In the genomic region with DNA sequence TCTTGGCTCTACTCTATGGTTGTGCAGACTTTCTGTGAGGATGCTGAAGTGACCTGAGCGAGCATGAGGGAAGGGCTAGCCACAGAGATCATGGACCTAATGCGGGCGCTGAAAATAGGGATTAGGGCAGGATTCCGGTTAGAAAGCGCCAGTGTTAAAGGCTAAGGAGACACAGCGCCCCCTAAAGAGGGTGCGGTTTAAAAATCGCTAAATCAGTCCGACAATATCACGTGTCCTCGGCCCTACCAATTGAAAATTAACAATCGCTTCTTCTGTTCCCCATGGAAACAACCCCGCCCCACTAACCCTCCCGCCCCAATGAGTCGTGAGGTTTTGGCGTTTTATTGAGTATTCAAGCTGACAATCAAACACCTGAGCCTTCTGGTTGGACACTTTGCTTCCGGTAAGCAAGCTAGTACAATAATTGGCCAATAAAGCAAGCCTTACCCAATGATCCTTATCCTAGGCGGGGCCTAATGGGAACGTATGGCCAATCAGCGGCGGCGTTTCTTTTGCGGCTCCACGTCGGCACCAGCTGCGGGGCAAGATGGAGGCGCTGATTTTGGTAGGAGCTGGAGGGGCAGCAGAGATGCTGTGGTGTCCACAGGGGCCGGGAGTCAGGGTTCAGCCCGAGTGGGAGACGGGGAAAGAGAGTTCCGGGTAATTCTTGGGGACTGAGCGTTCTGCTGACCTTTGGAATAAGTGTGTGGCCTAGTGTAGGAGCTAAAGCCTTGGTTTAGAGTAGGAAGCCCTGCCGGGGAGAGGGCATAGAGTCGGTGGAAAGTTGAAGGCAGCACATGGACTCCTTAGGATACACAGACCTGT, we compare ENCODE assay signal across 8 cellular contexts. TPM values are rescaled to one million over a fixed set of nuclear protein-coding genes. Genes with fewer than 3 reads are reported as not detected.
DNase-seq lines count a peak whose midpoint lies in the region; ATAC-seq and TF ChIP-seq lines count a peak whose summit lies in the region.

A gene with protein sequence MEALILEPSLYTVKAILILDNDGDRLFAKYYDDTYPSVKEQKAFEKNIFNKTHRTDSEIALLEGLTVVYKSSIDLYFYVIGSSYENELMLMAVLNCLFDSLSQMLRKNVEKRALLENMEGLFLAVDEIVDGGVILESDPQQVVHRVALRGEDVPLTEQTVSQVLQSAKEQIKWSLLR (plus strand): TSS at position 515 of the 825 bp plus-strand sequence. CDS start 33 bp downstream, at position 548.

- H3K9me3 Mint-ChIP-seq in GM23338 (no peaks in the 10 kb centered on the region), naive B cell (no peaks in the 10 kb centered on the region)
- H3K9me3 Mint-ChIP-seq in activated T-helper 1 cell treated with anti-CD3 and anti-CD28 coated beads, Interleukin-12 subunit alpha, Interleukin-12 subunit beta, Interleukin-2, Interleukin-4 antibody, amounts not matched to agents 30 ng/mL and 10 ng/mL and 1 ng/mL, durations not matched to agents 14 hours and 24 hours and 36 hours, result no peaks in the 10 kb centered on the region
- H3K9me3 Mint-ChIP-seq in stimulated activated memory B cell treated with anti-CD40 and anti-IgM and Interleukin-4, amounts not matched to agents 10 μg/mL and 1 μg/mL and 100 μg/mL, for 72 hours, result no peaks in the 10 kb centered on the region

- H3K27ac ChIP-seq in GM23338 (ENCODE audit: low read depth), result peak within 1 kb of the TSS; percentile 0; the same call in 1 of the 2 replicates

- H3K27me3 Mint-ChIP-seq in GM23338 (ENCODE audit: insufficient read depth, low read depth, poor library complexity) (peaks cover 3% of the 10 kb centered on the region), naive B cell (no peaks in the 10 kb centered on the region)
- peaks cover 5% of the 10 kb centered on the region for H3K27me3 Mint-ChIP-seq in activated T-helper 1 cell treated with anti-CD3 and anti-CD28 coated beads, Interleukin-12 subunit alpha, Interleukin-12 subunit beta, Interleukin-2, Interleukin-4 antibody, amounts not matched to agents 30 ng/mL and 10 ng/mL and 1 ng/mL, durations not matched to agents 14 hours and 24 hours and 36 hours (ENCODE audit: insufficient read depth)
- no peaks in the 10 kb centered on the region for H3K27me3 Mint-ChIP-seq in stimulated activated memory B cell treated with anti-CD40 and anti-IgM and Interleukin-4, amounts not matched to agents 10 μg/mL and 1 μg/mL and 100 μg/mL, for 72 hours

- peaks cover 15% of the 10 kb centered on the region for H3K4me1 ChIP-seq in GM23338 (ENCODE audit: insufficient read depth)

- ATAC-seq in GM23338 (peak; percentile 95), naive B cell (ENCODE audit: low read depth in 2 of 2) (peak; percentile 94 to 96)
- ATAC-seq in stimulated activated memory B cell treated with anti-CD40 and anti-IgM and Interleukin-4, amounts not matched to agents 10 μg/mL and 1 μg/mL and 100 μg/mL, for 72 hours, result peak; percentile 100

- no peaks in the 10 kb centered on the region for H3K27me3 ChIP-seq in GM23338 (ENCODE audit: insufficient read depth)

- peaks cover 19% of the 10 kb centered on the region for H3K4me1 Mint-ChIP-seq in GM23338
- peaks cover 33% of the 10 kb centered on the region for H3K4me1 Mint-ChIP-seq in activated T-helper 1 cell treated with anti-CD3 and anti-CD28 coated beads, Interleukin-12 subunit alpha, Interleukin-12 subunit beta, Interleukin-2, Interleukin-4 antibody, amounts not matched to agents 30 ng/mL and 10 ng/mL and 1 ng/mL, durations not matched to agents 14 hours and 24 hours and 36 hours (ENCODE audit: low read depth)
- H3K4me1 Mint-ChIP-seq in naive B cell, result peaks cover 19 to 32% (median 24%) of the 10 kb centered on the region in 3 donors
- peaks cover 36% of the 10 kb centered on the region for H3K4me1 Mint-ChIP-seq in stimulated activated memory B cell treated with anti-CD40 and anti-IgM and Interleukin-4, amounts not matched to agents 10 μg/mL and 1 μg/mL and 100 μg/mL, for 72 hours

- H3K36me3 Mint-ChIP-seq in GM23338 (ENCODE audit: low read depth), result no peaks in the 10 kb centered on the region
- H3K36me3 Mint-ChIP-seq in activated T-helper 1 cell treated with anti-CD3 and anti-CD28 coated beads, Interleukin-12 subunit alpha, Interleukin-12 subunit beta, Interleukin-2, Interleukin-4 antibody, amounts not matched to agents 30 ng/mL and 10 ng/mL and 1 ng/mL, durations not matched to agents 14 hours and 24 hours and 36 hours (ENCODE audit: low read depth), result peaks cover 5% of the 10 kb centered on the region
- no peaks in the 10 kb centered on the region for H3K36me3 Mint-ChIP-seq in naive B cell
- H3K36me3 Mint-ChIP-seq in stimulated activated memory B cell treated with anti-CD40 and anti-IgM and Interleukin-4, amounts not matched to agents 10 μg/mL and 1 μg/mL and 100 μg/mL, for 72 hours, result no peaks in the 10 kb centered on the region

- H3F3A ChIP-seq in GM23338 (replicated peaks; ENCODE audit: low read depth), result no peaks in the 10 kb centered on the region; the same call in none of the 2 replicates

- H3K79me2 ChIP-seq in GM23338 (replicated peaks; ENCODE audit: insufficient read depth), result peaks cover 7% of the 10 kb centered on the region

- no peaks in the 10 kb centered on the region for H3K9me2 ChIP-seq in GM23338 (ENCODE audit: insufficient read depth)

- H3K4me3 ChIP-seq in GM23338, result peak within 1 kb of the TSS; percentile 53

- intact Hi-C loops in activated T-helper 1 cell treated with anti-CD3 and anti-CD28 coated beads, Interleukin-12 subunit alpha, Interleukin-12 subunit beta, Interleukin-2, Interleukin-4 antibody, amounts not matched to agents 30 ng/mL and 10 ng/mL and 1 ng/mL, durations not matched to agents 14 hours and 24 hours and 36 hours (cut with micrococcal nuclease), result loop anchor here (1.0 to 2.0 kb wide), 8 partner anchors 8 to 172 kb away; a partner anchor contains a TSS

- peak within 1 kb of the TSS; percentile 74 for H3K4me2 ChIP-seq in GM23338

- peak within 1 kb of the TSS; percentile 100 for H3K4me3 Mint-ChIP-seq in GM23338
- peak within 1 kb of the TSS; percentile 99 for H3K4me3 Mint-ChIP-seq in activated T-helper 1 cell treated with anti-CD3 and anti-CD28 coated beads, Interleukin-12 subunit alpha, Interleukin-12 subunit beta, Interleukin-2, Interleukin-4 antibody, amounts not matched to agents 30 ng/mL and 10 ng/mL and 1 ng/mL, durations not matched to agents 14 hours and 24 hours and 36 hours
- peak within 1 kb of the TSS; percentile 94 to 100 (median 98) for H3K4me3 Mint-ChIP-seq in naive B cell
- H3K4me3 Mint-ChIP-seq in stimulated activated memory B cell treated with anti-CD40 and anti-IgM and Interleukin-4, amounts not matched to agents 10 μg/mL and 1 μg/mL and 100 μg/mL, for 72 hours, result peak within 1 kb of the TSS; percentile 88

- H3K36me3 ChIP-seq in GM23338 (ENCODE audit: insufficient read depth), result no peaks in the 10 kb centered on the region

- H2AFZ ChIP-seq in GM23338, result peak within 1 kb of the TSS; percentile 39

- peak; percentile 77 to 92 for TF ChIP-seq CTCF in GM23338 (conservative IDR thresholded peaks at IDR 0.05; ENCODE audit: low read depth in 2 of 2)

- H3K27ac Mint-ChIP-seq in GM23338 (peak within 1 kb of the TSS; percentile 97), naive B cell (peak within 1 kb of the TSS; percentile 97 to 99 (median 98))
- peak within 1 kb of the TSS; percentile 86 for H3K27ac Mint-ChIP-seq in activated T-helper 1 cell treated with anti-CD3 and anti-CD28 coated beads, Interleukin-12 subunit alpha, Interleukin-12 subunit beta, Interleukin-2, Interleukin-4 antibody, amounts not matched to agents 30 ng/mL and 10 ng/mL and 1 ng/mL, durations not matched to agents 14 hours and 24 hours and 36 hours
- peak within 1 kb of the TSS; percentile 94 for H3K27ac Mint-ChIP-seq in stimulated activated memory B cell treated with anti-CD40 and anti-IgM and Interleukin-4, amounts not matched to agents 10 μg/mL and 1 μg/mL and 100 μg/mL, for 72 hours

- peak; percentile 100 for DNase-seq in EL
- peak; percentile 100 for DNase-seq in GM23338 (ENCODE audit: low spot score)
- DNase-seq in LHCN-M2 (ENCODE audit: low read depth), result peak; percentile 100
- peak; percentile 99 for DNase-seq in RPMI7951 (ENCODE audit: low read depth)
- DNase-seq in activated T-helper 1 cell treated with anti-CD3 and anti-CD28 coated beads, Interleukin-12 subunit alpha, Interleukin-12 subunit beta, Interleukin-2, Interleukin-4 antibody, amounts not matched to agents 30 ng/mL and 10 ng/mL and 1 ng/mL, durations not matched to agents 14 hours and 24 hours and 36 hours (ENCODE audit: low spot score), result peak; percentile 91
- peak; percentile 100 for DNase-seq in fibroblast of gingiva (ENCODE audit: low read depth)
- peak; percentile 93 for DNase-seq in naive B cell

- H4K20me1 ChIP-seq in GM23338 (replicated peaks; ENCODE audit: insufficient read depth), result no peaks in the 10 kb centered on the region

RNA-seq across cellular contexts. Expression of the gene that starts here (rescaled TPM):
- total RNA-seq in GM23338 (2014; rRNA removed; shearing (Covaris generic)), result 72.5 and 91.2 TPM in 2 replicates
- polyA plus RNA-seq in GM23338 (2016; fragmentation: Nextera tagmentation; extraction: Ambion mirVana), result 72.7 and 79.9 TPM in 2 replicates
- 124 and 186 TPM in 2 replicates for total RNA-seq in LHCN-M2 (2014; rRNA removed)
- polyA plus RNA-seq in LHCN-M2 (2012), result 318 TPM
- total RNA-seq in RPMI7951 (2014; rRNA removed; shearing (Covaris generic)), result 171 and 177 TPM in 2 replicates
- 115 and 123 TPM in 2 replicates for total RNA-seq in activated T-helper 1 cell treated with anti-CD3 and anti-CD28 coated beads, Interleukin-12 subunit alpha, Interleukin-12 subunit beta, Interleukin-2, Interleukin-4 antibody, amounts not matched to agents 30 ng/mL and 10 ng/mL and 1 ng/mL, durations not matched to agents 14 hours and 24 hours and 36 hours
- polyA plus RNA-seq in naive B cell (ENCODE audit: low read depth in 6 of 6), result 100 to 1,000 TPM; 166 to 227 (median 177) TPM

Comparison
In these comparisons a context has a peak if more than half of its experiments do, and no peak if none do; other contexts are left out.
1. Peak in every context shown above with its lines: DNase-seq, ATAC-seq, H3K4me3 ChIP-seq and H3K27ac ChIP-seq.